Comparison of ENCODE assay signal across 12 cellular contexts in genomic region chr17:75668489-75668888, GRCh38. TPM values are rescaled to one million over a fixed set of nuclear protein-coding genes. Genes with fewer than 3 reads are reported as not detected.
DNase-seq lines count a peak whose midpoint lies in the region; ATAC-seq and TF ChIP-seq lines count a peak whose summit lies in the region.
"Had no signal": no experiment of that assay in that cellular context is flagged by ENCODE, and none has a peak within 500 bp of the region (broad histone marks: within the 10 kb centered on the region; RNA-seq: fewer than 3 reads in every experiment).

No MANE protein-coding gene starts in this region.

- H3K27ac Mint-ChIP-seq in endothelial cell (ENCODE audit: unreplicated experiment) = peak overlapping the region; percentile 74
- H3K27ac Mint-ChIP-seq in osteocyte (ENCODE audit: unreplicated experiment) = peak overlapping the region; percentile 46
- H3K27ac Mint-ChIP-seq in effector memory CD8-positive, alpha-beta T cell = peak overlapping the region in 1 of 2 donors; percentile 11

- TF ChIP-seq CTCF in NB4 (IDR thresholded peaks at IDR 0.05; ENCODE audit: low read depth, low read length) = no peak
- no peak for TF ChIP-seq CTCF in endothelial cell (IDR thresholded peaks at IDR 0.05; ENCODE audit: unreplicated experiment)
- no peak for TF ChIP-seq CTCF in osteocyte (IDR thresholded peaks at IDR 0.05)
- TF ChIP-seq CTCF in testis (IDR thresholded peaks at IDR 0.05) = no peak

- no peaks in the 10 kb centered on the region for H3K27me3 Mint-ChIP-seq in endothelial cell (ENCODE audit: unreplicated experiment)
- no peaks in the 10 kb centered on the region for H3K27me3 Mint-ChIP-seq in osteocyte (ENCODE audit: unreplicated experiment)
- no peaks in the 10 kb centered on the region for H3K27me3 Mint-ChIP-seq in effector memory CD8-positive, alpha-beta T cell

- H3K9me3 Mint-ChIP-seq in endothelial cell (ENCODE audit: unreplicated experiment) = no peaks in the 10 kb centered on the region
- H3K9me3 Mint-ChIP-seq in osteocyte (ENCODE audit: unreplicated experiment) = no peaks in the 10 kb centered on the region
- no peaks in the 10 kb centered on the region for H3K9me3 Mint-ChIP-seq in effector memory CD8-positive, alpha-beta T cell

- no peaks in the 10 kb centered on the region for H3K27me3 ChIP-seq in testis
- H3K27me3 ChIP-seq: heart right ventricle had no signal

- H3K4me3 Mint-ChIP-seq in endothelial cell (ENCODE audit: unreplicated experiment) = no peak overlapping the region
- no peak overlapping the region for H3K4me3 Mint-ChIP-seq in osteocyte (ENCODE audit: unreplicated experiment)
- no peak overlapping the region for H3K4me3 Mint-ChIP-seq in effector memory CD8-positive, alpha-beta T cell

- H3K36me3 ChIP-seq in testis (ENCODE audit: low read depth, missing control alignments) = no peaks in the 10 kb centered on the region

- TF ChIP-seq POLR2A in NB4 (IDR thresholded peaks at IDR 0.05; ENCODE audit: extremely low read depth, insufficient read length) (no peak), testis (IDR thresholded peaks at IDR 0.05) (no peak)

- H3K9me3 ChIP-seq in testis = no peaks in the 10 kb centered on the region
- H3K9me3 ChIP-seq: heart right ventricle had no signal

- ATAC-seq in HG02588 (IDR thresholded peaks at IDR 0.05; ENCODE audit: unreplicated experiment) = no peak
- no peak for ATAC-seq in effector memory CD8-positive, alpha-beta T cell (replicated peaks)
- ATAC-seq: heart right ventricle had no signal

- peaks cover 15% of the 10 kb centered on the region for H3K4me1 ChIP-seq in testis

- H3K4me1 Mint-ChIP-seq in endothelial cell (ENCODE audit: unreplicated experiment) (peaks cover 12% of the 10 kb centered on the region), osteocyte (ENCODE audit: unreplicated experiment) (peaks cover 17% of the 10 kb centered on the region)
- H3K4me1 Mint-ChIP-seq in effector memory CD8-positive, alpha-beta T cell (ENCODE audit: low read depth in 2 of 2) = peaks cover 12 to 21% of the 10 kb centered on the region in 2 donors

- DNase-seq in NB4 (ENCODE audit: low read depth) = no peak
- DNase-seq in endothelial cell (ENCODE audit: low spot score) = no peak
- no peak for DNase-seq in osteocyte (ENCODE audit: extremely low spot score, unreplicated experiment)
- no peak for DNase-seq in NCI-H526 (lab: John Stamatoyannopoulos, UW)
- no peak for DNase-seq in testis
- DNase-seq in effector memory CD8-positive, alpha-beta T cell = no peak
- DNase-seq: central memory CD4-positive, alpha-beta T cell; heart right ventricle; NCI-H2171 treated with DMSO at 0.1 percent for 48 hours; stimulated activated CD4-positive, alpha-beta T cell treated with anti-CD3 and anti-CD28 coated beads, Interleukin-2, amount 100 ng/mL, for 48 hours had no signal

- WGBS in testis, 2 donors = 48 to 52% methylated on average over 4 of the region's 4 CpGs

- H3K4me3 ChIP-seq in GM08714 (ENCODE audit: low read length) = peak overlapping the region; percentile 97; the same call in 1 of the 2 replicates
- peak overlapping the region; percentile 100 for H3K4me3 ChIP-seq in NB4 (ENCODE audit: low read depth, low read length)
- no peak overlapping the region for H3K4me3 ChIP-seq in testis

- intact Hi-C loops in testis (cut with DNase I; ENCODE audit: low total_unique reads) = no loop called here

- H3K27ac ChIP-seq in testis = no peak overlapping the region

- H3K36me3 Mint-ChIP-seq in endothelial cell (ENCODE audit: low read depth, unreplicated experiment) (peaks cover 14% of the 10 kb centered on the region), osteocyte (ENCODE audit: unreplicated experiment) (peaks cover 26% of the 10 kb centered on the region)
- H3K36me3 Mint-ChIP-seq in effector memory CD8-positive, alpha-beta T cell (ENCODE audit: insufficient read depth) = peaks cover 62% of the 10 kb centered on the region

RNA-seq across cellular contexts. Expression of gene SAP30BP, which starts 1.4 kb away (rescaled TPM):
- total RNA-seq in endothelial cell (ENCODE audit: unreplicated experiment) = 125 TPM
- total RNA-seq in osteocyte = 88.1 and 103 TPM in 2 replicates
- total RNA-seq in testis = 10 to 100 TPM; 86.9 to 95.9 TPM
- polyA plus RNA-seq in testis (ENCODE audit: insufficient read depth, low read depth, low replicate concordance) = 78.4 TPM

RNA-seq across cellular contexts. Expression of gene RECQL5, which starts 1.5 kb away (rescaled TPM):
- 40.2 TPM for total RNA-seq in endothelial cell (ENCODE audit: unreplicated experiment)
- 39.2 and 44.7 TPM in 2 replicates for total RNA-seq in osteocyte
- total RNA-seq in testis = 10 to 100 TPM; 81.4 to 99.6 TPM
- polyA plus RNA-seq in testis (ENCODE audit: insufficient read depth, low read depth, low replicate concordance) = 60.0 TPM

RNA-seq across cellular contexts. Expression of gene SMIM5, which starts 35.3 kb away (rescaled TPM):
- total RNA-seq in endothelial cell (ENCODE audit: unreplicated experiment) (1.1 TPM), osteocyte (0.24 and 0.42 TPM in 2 replicates), testis (1 to 10 TPM; 2.0 TPM)
- polyA plus RNA-seq in testis (ENCODE audit: insufficient read depth, low read depth, low replicate concordance) = 1.9 TPM

RNA-seq across cellular contexts. Expression of gene ITGB4, which starts 52.8 kb away (rescaled TPM):
- total RNA-seq in endothelial cell (ENCODE audit: unreplicated experiment) (0.54 TPM), osteocyte (460 and 524 TPM in 2 replicates), testis (10 to 100 TPM in 1 of 2 donors, 1 to 10 TPM in 1; 7.6 to 11.6 TPM)
- 16.4 TPM for polyA plus RNA-seq in testis (ENCODE audit: insufficient read depth, low read depth, low replicate concordance)

Comparison
In these comparisons a context has a peak if more than half of its experiments do, and no peak if none do; other contexts are left out.
1. H3K4me3 ChIP-seq: peak in GM08714 (single experiment) and NB4 (single experiment); none in testis (0 of 2).